30 cellular contexts compared by ENCODE assay signal in the genomic region with DNA sequence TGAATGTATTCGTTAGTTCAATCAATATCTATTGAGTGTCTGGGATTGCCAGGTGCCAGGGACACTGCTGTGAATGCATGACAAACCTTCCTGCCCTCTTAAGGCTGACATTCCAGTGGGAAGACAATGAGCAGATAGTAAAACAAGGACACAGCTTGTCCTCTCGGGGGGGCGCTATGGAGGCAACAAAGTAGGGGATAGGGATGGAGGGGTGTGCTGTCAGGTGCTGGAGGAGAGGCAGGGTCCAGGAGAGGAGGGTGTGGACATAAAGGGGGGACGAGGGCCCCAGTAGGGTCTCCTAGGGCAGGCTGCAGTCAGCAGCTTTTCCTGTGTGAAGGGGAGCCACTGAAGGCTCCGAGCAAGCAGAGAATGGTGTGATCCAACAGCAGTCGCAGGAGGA.
"Had no signal": no experiment of that assay in that cellular context is flagged by ENCODE, and none has a peak within 500 bp of the region (broad histone marks: within the 10 kb centered on the region; RNA-seq: fewer than 3 reads in every experiment).

No MANE protein-coding gene starts in this region.

- H3K4me2 ChIP-seq: SK-N-SH had no signal

- H3K36me3 ChIP-seq: adrenal gland, breast epithelium, Peyer's patch, SJSA1 had no signal

- H3K4me3 ChIP-seq: adrenal gland, body of pancreas, breast epithelium, Peyer's patch, SJSA1 had no signal

- H3K4me1 ChIP-seq: adrenal gland, body of pancreas, breast epithelium, Peyer's patch, SJSA1 had no signal

- H3K27ac Mint-ChIP-seq: activated CD4-positive, alpha-beta T cell treated with anti-CD3 and anti-CD28 coated beads for 36 hours; activated CD4-positive, alpha-beta T cell treated with anti-CD3 and anti-CD28 coated beads, Interleukin-2, amount 10 ng/mL, durations not matched to agents 7 days and 5 days; activated CD8-positive, alpha-beta T cell treated with anti-CD3 and anti-CD28 coated beads, Interleukin-2, amount 10 ng/mL, durations not matched to agents 7 days and 5 days; activated naive CD4-positive, alpha-beta T cell treated with anti-CD3 and anti-CD28 coated beads for 36 hours; activated naive CD4-positive, alpha-beta T cell treated with anti-CD3 and anti-CD28 coated beads, Interleukin-2, amount 50 U/mL, for 72 hours; activated T-helper 1 cell treated with anti-CD3 and anti-CD28 coated beads, Interleukin-12 subunit alpha, Interleukin-12 subunit beta, Interleukin-2, Interleukin-4 antibody, amounts not matched to agents 30 ng/mL and 10 ng/mL and 1 ng/mL, durations not matched to agents 14 hours and 24 hours and 36 hours; T-helper 1 cell treated with Interleukin-12 subunit alpha and Interleukin-12 subunit beta and Interleukin-4 antibody, amounts not matched to agents 30 μg/mL and 1 μg/mL, for 36 hours; T-helper 2 cell treated with Interferon-gamma antibody and Interleukin-4, amounts not matched to agents 5 μg/mL and 100 μg/mL, for 36 hours had no signal

- H3K9me3 Mint-ChIP-seq: activated T-helper 1 cell treated with anti-CD3 and anti-CD28 coated beads, Interleukin-12 subunit alpha, Interleukin-12 subunit beta, Interleukin-2, Interleukin-4 antibody, amounts not matched to agents 30 ng/mL and 10 ng/mL and 1 ng/mL, durations not matched to agents 14 hours and 24 hours and 36 hours; T-helper 1 cell treated with Interleukin-12 subunit alpha and Interleukin-12 subunit beta and Interleukin-4 antibody, amounts not matched to agents 30 μg/mL and 1 μg/mL, for 36 hours; T-helper 2 cell treated with Interferon-gamma antibody and Interleukin-4, amounts not matched to agents 5 μg/mL and 100 μg/mL, for 36 hours had no signal

- H3K9me2 ChIP-seq: SK-N-SH had no signal

- DNase-seq: activated CD4-positive, alpha-beta T cell treated with anti-CD3 and anti-CD28 coated beads for 36 hours; activated CD4-positive, alpha-beta T cell treated with anti-CD3 and anti-CD28 coated beads, Interleukin-2, amount 10 ng/mL, durations not matched to agents 7 days and 5 days; activated CD4-positive, alpha-beta T cell treated with anti-CD3 and anti-CD28 coated beads, Interleukin-2, amount 50 U/mL, for 48 hours; activated CD8-positive, alpha-beta T cell treated with anti-CD3 and anti-CD28 coated beads, Interleukin-2, amount 10 ng/mL, durations not matched to agents 7 days and 5 days; activated gamma-delta T cell treated with Interleukin-2 at 50 U/mL for 16 hours; activated naive CD4-positive, alpha-beta T cell treated with anti-CD3 and anti-CD28 coated beads for 36 hours; activated T-cell treated with anti-CD3 and anti-CD28 coated beads for 4 hours; activated T-cell treated with anti-CD3 and anti-CD28 coated beads, Interleukin-2, amount 50 U/mL, for 4 hours; adrenal gland; body of pancreas; KG1; MM.1S; MV-4-11; NCI-H1092; NCI-H1436 treated with DMSO at 0.1 percent for 48 hours; NCI-H1694 treated with DMSO at 0.1 percent for 48 hours; NCI-H2029; NCI-H345; NCI-H524 treated with DMSO at 0.1 percent for 48 hours; PC-3; Peyer's patch; SHP77 treated with DMSO at 0.1 percent for 48 hours; SK-N-SH had no signal

- ATAC-seq: activated CD4-positive, alpha-beta T cell treated with anti-CD3 and anti-CD28 coated beads for 36 hours; activated CD4-positive, CD25-positive, alpha-beta regulatory T cell treated with anti-CD3 and anti-CD28 coated beads, Interleukin-2, amount 50 U/mL, for 24 hours; activated CD8-positive, alpha-beta T cell treated with anti-CD3 and anti-CD28 coated beads, Interleukin-2, amount 10 ng/mL, durations not matched to agents 7 days and 5 days; activated naive CD4-positive, alpha-beta T cell treated with anti-CD3 and anti-CD28 coated beads, Interleukin-2, amount 50 U/mL, for 72 hours; activated T-cell treated with anti-CD3 and anti-CD28 coated beads, Interleukin-2, amount 50 U/mL, for 4 hours; body of pancreas; PC-3 had no signal

- H3K27ac ChIP-seq: adrenal gland, body of pancreas, breast epithelium, Peyer's patch, SJSA1 had no signal

- H3K4me1 Mint-ChIP-seq: activated CD4-positive, alpha-beta T cell treated with anti-CD3 and anti-CD28 coated beads for 36 hours; activated CD4-positive, alpha-beta T cell treated with anti-CD3 and anti-CD28 coated beads, Interleukin-2, amount 10 ng/mL, durations not matched to agents 7 days and 5 days had no signal

- H3K27me3 ChIP-seq: adrenal gland, body of pancreas, Peyer's patch had no signal

- H3K4me3 Mint-ChIP-seq: activated CD4-positive, alpha-beta T cell treated with anti-CD3 and anti-CD28 coated beads for 36 hours; activated CD4-positive, alpha-beta T cell treated with anti-CD3 and anti-CD28 coated beads, Interleukin-2, amount 10 ng/mL, durations not matched to agents 7 days and 5 days; activated CD8-positive, alpha-beta T cell treated with anti-CD3 and anti-CD28 coated beads, Interleukin-2, amount 10 ng/mL, durations not matched to agents 7 days and 5 days; activated naive CD4-positive, alpha-beta T cell treated with anti-CD3 and anti-CD28 coated beads for 36 hours; activated T-cell treated with anti-CD3 and anti-CD28 coated beads, Interleukin-2, amount 50 U/mL, for 4 hours; activated T-helper 1 cell treated with anti-CD3 and anti-CD28 coated beads, Interleukin-12 subunit alpha, Interleukin-12 subunit beta, Interleukin-2, Interleukin-4 antibody, amounts not matched to agents 30 ng/mL and 10 ng/mL and 1 ng/mL, durations not matched to agents 14 hours and 24 hours and 36 hours; T-helper 1 cell treated with Interleukin-12 subunit alpha and Interleukin-12 subunit beta and Interleukin-4 antibody, amounts not matched to agents 30 μg/mL and 1 μg/mL, for 36 hours; T-helper 2 cell treated with Interferon-gamma antibody and Interleukin-4, amounts not matched to agents 5 μg/mL and 100 μg/mL, for 36 hours had no signal
